Comparison of ENCODE assay signal across 8 cellular contexts in the genomic region with DNA sequence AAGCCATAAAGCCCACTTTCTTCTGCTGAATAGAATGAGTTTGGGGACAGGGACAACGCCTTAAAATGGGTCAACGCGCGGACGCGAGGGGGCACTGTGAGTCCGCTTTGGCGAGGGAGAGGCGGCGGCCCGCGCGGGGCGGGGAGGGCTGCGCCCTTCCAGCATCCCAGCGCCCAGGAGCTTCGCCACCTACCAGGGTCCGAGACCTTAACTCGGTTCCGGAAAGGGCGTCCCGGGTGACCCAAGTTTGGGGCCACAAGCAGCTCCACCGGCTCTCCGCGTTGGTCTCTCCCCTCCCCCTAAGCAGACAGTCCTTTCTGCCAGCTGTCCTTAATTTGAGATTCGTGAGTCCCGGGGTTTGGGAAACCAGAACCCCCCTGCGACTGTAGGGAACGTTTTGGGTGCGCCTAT. TPM values are rescaled to one million over a fixed set of nuclear protein-coding genes. Genes with fewer than 3 reads are reported as not detected.
A peak's percentile ranks its signal among the peaks of the same experiment; 100 is the strongest.
DNase-seq lines count a peak whose midpoint lies in the region; ATAC-seq and TF ChIP-seq lines count a peak whose summit lies in the region.

No MANE protein-coding gene starts in this region.

- DNase-seq in DMS114 treated with DMSO at 0.1 percent for 48 hours (lab: John Stamatoyannopoulos, UW; ENCODE audit: unreplicated experiment), result peak; percentile 2
- DNase-seq in GM23248, result peak; percentile 66
- DNase-seq in NB4 (ENCODE audit: low read depth), result peak; percentile 61
- peak; percentile 79 for DNase-seq in WERI-Rb-1
- DNase-seq in mucosa of descending colon, result peak; percentile 75 to 92 (median 88)
- DNase-seq in substantia nigra (lab: John Stamatoyannopoulos, UW), result peak in 35 of 49 donors; percentile 9 to 74 (median 42)

- no peak overlapping the region; the same call in 1 of the 2 replicates for H2AFZ ChIP-seq in GM23248

- ATAC-seq in mucosa of descending colon, result peak; percentile 60
- ATAC-seq in HG03135 (IDR thresholded peaks at IDR 0.05; ENCODE audit: unreplicated experiment), result no peak

- TF ChIP-seq CTCF in NB4 (IDR thresholded peaks at IDR 0.05; ENCODE audit: low read depth, low read length), result peak; percentile 70
- TF ChIP-seq CTCF in WERI-Rb-1 (IDR thresholded peaks at IDR 0.05; ENCODE audit: low read depth, low read length), result peak; percentile 89
- TF ChIP-seq CTCF in mucosa of descending colon (IDR thresholded peaks at IDR 0.05), result peak; percentile 58

- TF ChIP-seq POLR2A in NB4 (IDR thresholded peaks at IDR 0.05; ENCODE audit: extremely low read depth, insufficient read length), result no peak

- no peaks in the 10 kb centered on the region for H3F3A ChIP-seq in GM23248 (ENCODE audit: insufficient read depth)

- H3K36me3 ChIP-seq in GM23248 (ENCODE audit: low read depth), result no peaks in the 10 kb centered on the region
- no peaks in the 10 kb centered on the region for H3K36me3 ChIP-seq in WERI-Rb-1
- H3K36me3 ChIP-seq in esophagus (ENCODE audit: control insufficient read depth in 2 of 2, insufficient read depth in 2 of 2, low read length in 1 of 2), result no peaks in the 10 kb centered on the region
- H3K36me3 ChIP-seq in mucosa of descending colon (ENCODE audit: low read depth), result no peaks in the 10 kb centered on the region

- peaks cover 39% of the 10 kb centered on the region for H3K27me3 ChIP-seq in GM23248 (replicated peaks; ENCODE audit: insufficient read depth)
- H3K27me3 ChIP-seq in WERI-Rb-1 (ENCODE audit: insufficient read depth, low read depth, severe bottlenecking), result peaks cover 13% of the 10 kb centered on the region
- H3K27me3 ChIP-seq in esophagus (ENCODE audit: control insufficient read depth in 1 of 2, insufficient read depth in 2 of 2, low read length in 2 of 2), result peaks cover 0 to 10% of the 10 kb centered on the region in 2 donors

- 0 to 1% methylated on average over 29 to 30 of the region's 30 CpGs for WGBS in GM23248 (ENCODE audit: low coverage in 1 of 2, low lambda C conversion rate in 2 of 2, missing lambda C conversion rate in 2 of 2), 2 experiments
- WGBS in esophagus, 2 donors, result 1 to 2% methylated on average over 30 of the region's 30 CpGs

- H3K4me1 ChIP-seq in GM23248 (ENCODE audit: insufficient read depth) (no peaks in the 10 kb centered on the region; the same call in 1 of the 2 replicates), esophagus (ENCODE audit: control insufficient read depth in 2 of 2, insufficient read depth in 2 of 2, low read length in 1 of 2) (peaks cover 4 to 6% of the 10 kb centered on the region in 2 donors), mucosa of descending colon (ENCODE audit: low read depth) (peaks cover 11% of the 10 kb centered on the region)

- no peaks in the 10 kb centered on the region for H3K9me2 ChIP-seq in GM23248 (ENCODE audit: insufficient read depth)

- H3K79me2 ChIP-seq in GM23248 (ENCODE audit: insufficient read depth), result no peaks in the 10 kb centered on the region

- H4K20me1 ChIP-seq in GM23248 (ENCODE audit: insufficient read depth), result no peaks in the 10 kb centered on the region

- H3K9me3 ChIP-seq in GM23248 (ENCODE audit: low read depth) (no peaks in the 10 kb centered on the region), WERI-Rb-1 (ENCODE audit: severe bottlenecking) (no peaks in the 10 kb centered on the region), esophagus (ENCODE audit: control insufficient read depth in 2 of 2, insufficient read depth in 1 of 2, low read depth in 1 of 2, low read length in 1 of 2) (no peaks in the 10 kb centered on the region), mucosa of descending colon (no peaks in the 10 kb centered on the region)

- H3K4me2 ChIP-seq in GM23248 (ENCODE audit: unreplicated experiment), result peak overlapping the region; percentile 51

- H3K4me3 ChIP-seq in GM23248 (peak overlapping the region; percentile 73), NB4 (ENCODE audit: low read depth, low read length) (no peak overlapping the region), WERI-Rb-1 (ENCODE audit: low read depth, low read length) (peak overlapping the region; percentile 70), esophagus (ENCODE audit: low read depth in 1 of 2, low read length in 2 of 2) (peak overlapping the region; percentile 70 to 71), mucosa of descending colon (no peak overlapping the region)

- in situ Hi-C loops in GM23248 (cut with MboI), result loop anchor here (10.0 kb wide), 2 partner anchors 648 to 738 kb away; no protein-coding TSS in a partner anchor

- intact Hi-C loops in mucosa of descending colon (cut with DNase I, micrococcal nuclease), result loop anchor here (2.0 to 10.0 kb wide), 3 partner anchors 458 to 661 kb away; no protein-coding TSS in a partner anchor

- H3K9ac ChIP-seq in GM23248, result no peak overlapping the region

- H3K27ac ChIP-seq in GM23248 (no peak overlapping the region), WERI-Rb-1 (no peak overlapping the region), esophagus (ENCODE audit: low read depth in 2 of 2, low read length in 1 of 2) (no peak overlapping the region), substantia nigra (ENCODE audit: low read depth, low read length, poor library complexity, severe bottlenecking) (no peak overlapping the region)

RNA-seq across cellular contexts. Expression of gene SAMD5, which starts 1.8 kb away (rescaled TPM):
- not detected in 2 replicates for total RNA-seq in GM23248 (2014; rRNA removed; shearing (Covaris generic))
- not detected in 2 replicates for polyA plus RNA-seq in GM23248 (2016; fragmentation: Nextera tagmentation; extraction: Ambion mirVana)
- 1 to 10 TPM; 7.2 to 7.4 TPM for polyA plus RNA-seq in esophagus
- total RNA-seq in mucosa of descending colon, result 10 to 100 TPM in 2 of 3 donors, 1 to 10 TPM in 1; 4.7 to 11.1 (median 10.3) TPM

Comparison
In these comparisons a context has a peak if more than half of its experiments do, and no peak if none do; other contexts are left out.
1. DNase-seq: peak in every context shown above with its lines; median percentile 88 in mucosa of descending colon; 79 in WERI-Rb-1; 66 in GM23248; 61 in NB4; 42 in substantia nigra; 2 in DMS114 treated with DMSO at 0.1 percent for 48 hours.
2. H3K4me3 ChIP-seq: peak in GM23248 (single experiment), WERI-Rb-1 (single experiment) and esophagus (2 of 2); none in NB4 (single experiment) and mucosa of descending colon (single experiment).
3. Peak in every context shown above with its lines, with median percentiles within 50 percentile points of each other: CTCF ChIP-seq.